ENCODE assay signal across 8 cellular contexts in genomic region chr20:63658749-63659187, GRCh38. TPM values are rescaled to one million over a fixed set of nuclear protein-coding genes. Genes with fewer than 3 reads are reported as not detected.
A peak's percentile ranks its signal among the peaks of the same experiment; 100 is the strongest.
DNase-seq lines count a peak whose midpoint lies in the region; ATAC-seq lines count a peak whose summit lies in the region.

No MANE protein-coding gene starts in this region.

- no peaks in the 10 kb centered on the region for H3K9me3 Mint-ChIP-seq in activated naive CD4-positive, alpha-beta T cell treated with anti-CD3 and anti-CD28 coated beads, Interleukin-2, amount 50 U/mL, for 24 hours
- H3K9me3 Mint-ChIP-seq in immature natural killer cell: peaks cover 0 to 3% (median 0%) of the 10 kb centered on the region in 6 donors

- peak overlapping the region; percentile 91 for H3K27ac ChIP-seq in angular gyrus (ENCODE audit: low read depth, low read length)

- H3K4me1 Mint-ChIP-seq in activated naive CD4-positive, alpha-beta T cell treated with anti-CD3 and anti-CD28 coated beads, Interleukin-2, amount 50 U/mL, for 24 hours: peaks cover 32% of the 10 kb centered on the region
- peaks cover 29% of the 10 kb centered on the region in 2 donors for H3K4me1 Mint-ChIP-seq in immature natural killer cell

- H3K36me3 Mint-ChIP-seq in activated naive CD4-positive, alpha-beta T cell treated with anti-CD3 and anti-CD28 coated beads, Interleukin-2, amount 50 U/mL, for 24 hours: peaks cover 4% of the 10 kb centered on the region
- peaks cover 3 to 10% (median 4%) of the 10 kb centered on the region in 3 donors for H3K36me3 Mint-ChIP-seq in immature natural killer cell

- ATAC-seq in HG03558 (IDR thresholded peaks at IDR 0.05; ENCODE audit: extremely low read depth, unreplicated experiment) (peak; percentile 13), HG03460 (IDR thresholded peaks at IDR 0.05; ENCODE audit: unreplicated experiment) (no peak)

- no peak for DNase-seq in activated naive CD4-positive, alpha-beta T cell (lab: John Stamatoyannopoulos, UW)
- DNase-seq in immature natural killer cell: no peak
- DNase-seq in stromal cell of bone marrow (ENCODE audit: low read depth): peak; percentile 27
- DNase-seq in GF-D8 (lab: John Stamatoyannopoulos, UW): no peak

- H3K27ac Mint-ChIP-seq in activated naive CD4-positive, alpha-beta T cell treated with anti-CD3 and anti-CD28 coated beads, Interleukin-2, amount 50 U/mL, for 24 hours: peak overlapping the region; percentile 98
- peak overlapping the region; percentile 88 to 97 (median 94) for H3K27ac Mint-ChIP-seq in immature natural killer cell

- H3K27me3 Mint-ChIP-seq in activated naive CD4-positive, alpha-beta T cell treated with anti-CD3 and anti-CD28 coated beads, Interleukin-2, amount 50 U/mL, for 24 hours: no peaks in the 10 kb centered on the region
- peaks cover 9 to 12% (median 11%) of the 10 kb centered on the region in 3 donors for H3K27me3 Mint-ChIP-seq in immature natural killer cell (ENCODE audit: low read depth in 3 of 3)

- H3K4me3 Mint-ChIP-seq in activated naive CD4-positive, alpha-beta T cell treated with anti-CD3 and anti-CD28 coated beads, Interleukin-2, amount 50 U/mL, for 24 hours: peak overlapping the region; percentile 98
- H3K4me3 Mint-ChIP-seq in immature natural killer cell: peak overlapping the region; percentile 95 to 97 (median 96)

RNA-seq across cellular contexts. Expression of gene RTEL1, which starts 0.7 kb away (rescaled TPM):
- polyA plus RNA-seq in immature natural killer cell: 1 to 10 TPM in 2 of 3 donors, not detected in 1; 1.5 to 7.3 TPM

RNA-seq across cellular contexts. Expression of gene STMN3, which starts 5.5 kb away (rescaled TPM):
- polyA plus RNA-seq in immature natural killer cell: 1 to 10 TPM in 2 of 3 donors, under 1 TPM in 1; 0.36 to 1.6 (median 1.1) TPM

RNA-seq across cellular contexts. Expression of gene GMEB2, which starts 31.9 kb away (rescaled TPM):
- polyA plus RNA-seq in immature natural killer cell: 10 to 100 TPM in 1 of 3 donors, 1 to 10 TPM in 1, not detected in 1; 2.7 to 11.4 TPM

RNA-seq across cellular contexts. Expression of gene TNFRSF6B, which starts 37.7 kb away (rescaled TPM):
- polyA plus RNA-seq in immature natural killer cell: not detected

RNA-seq across cellular contexts. Expression of gene ARFRP1, which starts 49.0 kb away (rescaled TPM):
- polyA plus RNA-seq in immature natural killer cell: 10 to 100 TPM; 43.0 to 72.7 (median 54.3) TPM
